8 cellular contexts compared by ENCODE assay signal in genomic region chr6:24274441-24275083, GRCh38.
DNase-seq lines count a peak whose midpoint lies in the region; ATAC-seq, FAIRE-seq and TF ChIP-seq lines count a peak whose summit lies in the region.

No MANE protein-coding gene starts in this region.

- intact Hi-C loops in pancreas (cut with DNase I), result no loop called here

- DNase-seq in DMS153 treated with DMSO at 0.1 percent for 48 hours (lab: John Stamatoyannopoulos, UW; ENCODE audit: unreplicated experiment) (peak; percentile 15), DMS153 (lab: John Stamatoyannopoulos, UW) (no peak), NCI-H1417 treated with DMSO at 0.1 percent for 48 hours (lab: John Stamatoyannopoulos, UW) (peak; percentile 10), brain microvascular endothelial cell (peak; percentile 7), pancreas (no peak)
- no peak for DNase-seq in activated CD4-positive, alpha-beta memory T cell treated with anti-CD3 and anti-CD28 coated beads, Interleukin-2, amount 10 ng/mL, durations not matched to agents 7 days and 5 days

- H3K36me3 ChIP-seq in brain microvascular endothelial cell (replicated peaks) (no peaks in the 10 kb centered on the region), pancreas (no peaks in the 10 kb centered on the region)

- no peaks in the 10 kb centered on the region for H3K36me3 Mint-ChIP-seq in activated CD4-positive, alpha-beta memory T cell treated with anti-CD3 and anti-CD28 coated beads, Interleukin-2, amount 10 ng/mL, durations not matched to agents 7 days and 5 days (ENCODE audit: low read depth)
- H3K36me3 Mint-ChIP-seq in stimulated activated memory B cell treated with anti-CD40 and anti-IgM and Interleukin-4, amounts not matched to agents 10 μg/mL and 1 μg/mL and 100 μg/mL, for 72 hours, result no peaks in the 10 kb centered on the region

- H3K4me3 ChIP-seq in brain microvascular endothelial cell (ENCODE audit: low read depth, low read length) (no peak overlapping the region), pancreas (no peak overlapping the region)

- FAIRE-seq in pancreas (lab: Jason Lieb, UNC), result peak; percentile 98

- no peaks in the 10 kb centered on the region for H3K4me1 Mint-ChIP-seq in activated CD4-positive, alpha-beta memory T cell treated with anti-CD3 and anti-CD28 coated beads, Interleukin-2, amount 10 ng/mL, durations not matched to agents 7 days and 5 days
- no peaks in the 10 kb centered on the region for H3K4me1 Mint-ChIP-seq in stimulated activated memory B cell treated with anti-CD40 and anti-IgM and Interleukin-4, amounts not matched to agents 10 μg/mL and 1 μg/mL and 100 μg/mL, for 72 hours

- peaks cover 8% of the 10 kb centered on the region for H3K27me3 Mint-ChIP-seq in activated CD4-positive, alpha-beta memory T cell treated with anti-CD3 and anti-CD28 coated beads, Interleukin-2, amount 10 ng/mL, durations not matched to agents 7 days and 5 days
- peaks cover 17% of the 10 kb centered on the region for H3K27me3 Mint-ChIP-seq in stimulated activated memory B cell treated with anti-CD40 and anti-IgM and Interleukin-4, amounts not matched to agents 10 μg/mL and 1 μg/mL and 100 μg/mL, for 72 hours

- in situ Hi-C loops in brain microvascular endothelial cell (cut with HindIII; ENCODE audit: low pct_ligation_motif_present, low sequenced_read_pairs), result no loop called here

- no peaks in the 10 kb centered on the region for H3K9me3 ChIP-seq in pancreas

- no peak overlapping the region for H3K4me3 Mint-ChIP-seq in activated CD4-positive, alpha-beta memory T cell treated with anti-CD3 and anti-CD28 coated beads, Interleukin-2, amount 10 ng/mL, durations not matched to agents 7 days and 5 days
- no peak overlapping the region for H3K4me3 Mint-ChIP-seq in stimulated activated memory B cell treated with anti-CD40 and anti-IgM and Interleukin-4, amounts not matched to agents 10 μg/mL and 1 μg/mL and 100 μg/mL, for 72 hours

- H3K4me1 ChIP-seq in pancreas, result peaks cover 0 to 3% (median 0%) of the 10 kb centered on the region in 3 donors

- no peak overlapping the region for H3K27ac ChIP-seq in brain microvascular endothelial cell
- H3K27ac ChIP-seq in pancreas, result no peak overlapping the region

- WGBS in pancreas, 2 donors, result 5 to 16% methylated on average over 1 of the region's 1 CpG

- no peaks in the 10 kb centered on the region for H3K9me3 Mint-ChIP-seq in activated CD4-positive, alpha-beta memory T cell treated with anti-CD3 and anti-CD28 coated beads, Interleukin-2, amount 10 ng/mL, durations not matched to agents 7 days and 5 days
- H3K9me3 Mint-ChIP-seq in stimulated activated memory B cell treated with anti-CD40 and anti-IgM and Interleukin-4, amounts not matched to agents 10 μg/mL and 1 μg/mL and 100 μg/mL, for 72 hours, result no peaks in the 10 kb centered on the region

- CTCF ChIA-PET in activated CD4-positive, alpha-beta memory T cell treated with anti-CD3 and anti-CD28 coated beads, Interleukin-2, amount 10 ng/mL, durations not matched to agents 7 days and 5 days (lab: Charles Lee), result interaction anchor here (0.7 to 1.2 kb wide), 3 partner anchors 9 to 726 kb away, joined by 3 to 6 read pairs (median 4); no protein-coding TSS in a partner anchor

- no peak overlapping the region for H3K27ac Mint-ChIP-seq in activated CD4-positive, alpha-beta memory T cell treated with anti-CD3 and anti-CD28 coated beads, Interleukin-2, amount 10 ng/mL, durations not matched to agents 7 days and 5 days
- H3K27ac Mint-ChIP-seq in stimulated activated memory B cell treated with anti-CD40 and anti-IgM and Interleukin-4, amounts not matched to agents 10 μg/mL and 1 μg/mL and 100 μg/mL, for 72 hours, result no peak overlapping the region

- ATAC-seq in pancreas, result peak in 3 of 4 donors; percentile 41 to 57 (median 48)
- no peak for ATAC-seq in GM21390 (IDR thresholded peaks at IDR 0.05; ENCODE audit: unreplicated experiment)
- no peak for ATAC-seq in stimulated activated memory B cell treated with anti-CD40 and anti-IgM and Interleukin-4, amounts not matched to agents 10 μg/mL and 1 μg/mL and 100 μg/mL, for 72 hours

- peak; percentile 45 for TF ChIP-seq CTCF in brain microvascular endothelial cell (IDR thresholded peaks at IDR 0.05; ENCODE audit: low read depth, low read length, missing control alignments)
- TF ChIP-seq CTCF in pancreas (IDR thresholded peaks at IDR 0.05), result peak in 3 of 4 donors; percentile 42 to 49 (median 45)

- POLR2A ChIA-PET in activated CD4-positive, alpha-beta memory T cell treated with anti-CD3 and anti-CD28 coated beads, Interleukin-2, amount 10 ng/mL, durations not matched to agents 7 days and 5 days (lab: Charles Lee), result no interaction called here

- no peaks in the 10 kb centered on the region for H3K27me3 ChIP-seq in brain microvascular endothelial cell (replicated peaks)
- no peaks in the 10 kb centered on the region for H3K27me3 ChIP-seq in pancreas

Comparison
In these comparisons a context has a peak if more than half of its experiments do, and no peak if none do; other contexts are left out.
1. DNase-seq: peak in DMS153 treated with DMSO at 0.1 percent for 48 hours (single experiment), NCI-H1417 treated with DMSO at 0.1 percent for 48 hours (single experiment) and brain microvascular endothelial cell (single experiment); none in DMS153 (single experiment), pancreas (0 of 6) and activated CD4-positive, alpha-beta memory T cell treated with anti-CD3 and anti-CD28 coated beads, Interleukin-2, amount 10 ng/mL, durations not matched to agents 7 days and 5 days (single experiment).
2. ATAC-seq: peak in pancreas (3 of 4); none in GM21390 (single experiment) and stimulated activated memory B cell treated with anti-CD40 and anti-IgM and Interleukin-4, amounts not matched to agents 10 μg/mL and 1 μg/mL and 100 μg/mL, for 72 hours (single experiment).